ENCODE assay signal across 1 cellular context in genomic region chr7:105527737-105528136, GRCh38.
TF ChIP-seq lines count a peak whose summit lies in the region.

No MANE protein-coding gene starts in this region.

TF ChIP-seq in HEK293, 187 proteins besides CTCF, POLR2A, EP300 and RAD21 (continued from another document):
- TF ChIP-seq ZBTB11 (tag by site-specific recombination; conservative IDR thresholded peaks at IDR 0.05; ENCODE audit: low read depth) (peak; percentile 74), ZNF394 (tag by site-specific recombination; IDR thresholded peaks at IDR 0.05; ENCODE audit: borderline replicate concordance) (peak; percentile 93), ZNF404 (tag by site-specific recombination; IDR thresholded peaks at IDR 0.05) (peak; percentile 52; the same call in 1 of the 2 replicates), ZNF560 (tag by site-specific recombination; IDR thresholded peaks at IDR 0.05; ENCODE audit: borderline replicate concordance) (peak; percentile 74; the same call in 1 of the 2 replicates), ZNF140 (tag by site-specific recombination; IDR thresholded peaks at IDR 0.05) (0 out of 2 replicates have a peak, but pooled peaks have one; percentile 56), ZNF518A (tag by site-specific recombination; conservative IDR thresholded peaks at IDR 0.05; ENCODE audit: low read depth) (peak; percentile 86), ZNF18 (tag by site-specific recombination; IDR thresholded peaks at IDR 0.05) (0 out of 2 replicates have a peak, but pooled peaks have one; percentile 23), ZNF138 (tag by site-specific recombination; IDR thresholded peaks at IDR 0.05; ENCODE audit: borderline replicate concordance) (0 out of 2 replicates have a peak, but pooled peaks have one; percentile 12), ZBTB1 (tag by site-specific recombination; IDR thresholded peaks at IDR 0.05) (0 out of 2 replicates have a peak, but pooled peaks have one; percentile 63), ZNF510 (tag by site-specific recombination; IDR thresholded peaks at IDR 0.05; ENCODE audit: insufficient replicate concordance) (peak; percentile 69)
